Comparison of ENCODE assay signal across 13 cellular contexts in the genomic region with DNA sequence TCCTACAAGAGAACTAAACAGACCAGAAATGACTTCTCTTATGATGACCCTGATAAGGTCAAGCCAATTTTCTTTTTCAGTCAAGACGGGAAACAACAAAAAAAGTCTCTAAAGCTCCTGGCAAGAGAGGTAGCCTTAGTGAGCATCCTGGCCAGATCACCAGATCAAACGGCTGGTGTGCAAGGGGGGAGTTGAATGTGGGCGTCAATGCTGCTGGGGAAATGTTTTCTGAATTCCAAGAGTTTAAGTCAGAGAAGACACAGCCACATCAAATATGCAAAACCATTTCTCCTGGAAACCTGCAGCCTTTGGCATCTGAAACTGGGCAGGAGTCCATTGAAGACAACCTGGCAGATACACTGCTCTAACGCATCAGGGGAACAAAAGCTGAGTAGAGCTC.
A peak's percentile ranks its signal among the peaks of the same experiment; 100 is the strongest.
DNase-seq lines count a peak whose midpoint lies in the region; ATAC-seq and TF ChIP-seq lines count a peak whose summit lies in the region.
"Had no signal": no experiment of that assay in that cellular context is flagged by ENCODE, and none has a peak within 500 bp of the region (broad histone marks: within the 10 kb centered on the region; RNA-seq: fewer than 3 reads in every experiment).

No MANE protein-coding gene starts in this region.

- DNase-seq in AG04449 (ENCODE audit: low read depth, low spot score): peak; percentile 59
- peak; percentile 64 for DNase-seq in HS-27A (ENCODE audit: low read depth)
- DNase-seq in astrocyte of the spinal cord (ENCODE audit: low read depth, low spot score): peak; percentile 95
- DNase-seq in kidney glomerular epithelial cell (lab: John Stamatoyannopoulos, UW): peak; percentile 91
- no peak for DNase-seq in NCI-H748 treated with DMSO at 0.1 percent for 48 hours (lab: John Stamatoyannopoulos, UW)
- DNase-seq: activated CD4-positive, alpha-beta T cell treated with anti-CD3 and anti-CD28 coated beads for 1 hour; H7; hypothalamus; NCI-H1417 treated with DMSO at 0.1 percent for 48 hours had no signal

- CTCF ChIA-PET in AG04449 (lab: Yijun Ruan, JAX): interaction anchor here (0.7 to 4.2 kb wide), 5 partner anchors 10 to 85 kb away, joined by 3 to 37 read pairs (median 3); no protein-coding TSS in a partner anchor

- ATAC-seq in GM21717 (IDR thresholded peaks at IDR 0.05; ENCODE audit: unreplicated experiment): no peak
- no peak for ATAC-seq in HG02970 (IDR thresholded peaks at IDR 0.05; ENCODE audit: low FRiP score, unreplicated experiment)
- ATAC-seq in GM21576 (IDR thresholded peaks at IDR 0.05; ENCODE audit: unreplicated experiment): no peak

- POLR2A ChIA-PET in AG04449 (lab: Yijun Ruan, JAX): interaction anchor here (0.8 to 1.6 kb wide), 8 partner anchors 9 to 184 kb away, joined by 3 to 6 read pairs (median 4); a partner anchor contains a TSS

- H3K4me3 ChIP-seq in AG04449 (ENCODE audit: low read depth, low read length) (no peak overlapping the region), astrocyte of the spinal cord (ENCODE audit: low read depth, low read length) (no peak overlapping the region)
- H3K4me3 ChIP-seq: adrenal gland had no signal

- in situ Hi-C loops in astrocyte of the spinal cord (cut with HindIII; ENCODE audit: low sequenced_read_pairs): no loop called here

- TF ChIP-seq CTCF in AG04449 (IDR thresholded peaks at IDR 0.05; ENCODE audit: insufficient read depth, low read length, missing control alignments): no peak
- TF ChIP-seq CTCF in astrocyte of the spinal cord (IDR thresholded peaks at IDR 0.05; ENCODE audit: low read depth, low read length): no peak
